1 cellular context compared by ENCODE assay signal in genomic region chr4:155953151-155954117, GRCh38.
TF ChIP-seq lines count a peak whose summit lies in the region.

A gene with protein sequence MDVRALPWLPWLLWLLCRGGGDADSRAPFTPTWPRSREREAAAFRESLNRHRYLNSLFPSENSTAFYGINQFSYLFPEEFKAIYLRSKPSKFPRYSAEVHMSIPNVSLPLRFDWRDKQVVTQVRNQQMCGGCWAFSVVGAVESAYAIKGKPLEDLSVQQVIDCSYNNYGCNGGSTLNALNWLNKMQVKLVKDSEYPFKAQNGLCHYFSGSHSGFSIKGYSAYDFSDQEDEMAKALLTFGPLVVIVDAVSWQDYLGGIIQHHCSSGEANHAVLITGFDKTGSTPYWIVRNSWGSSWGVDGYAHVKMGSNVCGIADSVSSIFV (minus strand): TSS chr4:155953866. CDS start chr4:155953847, 19 bp downstream.

TF ChIP-seq in GM12878, 131 proteins besides CTCF, POLR2A, EP300 and RAD21 (continued from another document and continues in another):
- TF ChIP-seq PRDM15 (CRISPR knock-in tag; IDR thresholded peaks at IDR 0.05) (no peak), SMC3 (IDR thresholded peaks at IDR 0.05; ENCODE audit: borderline replicate concordance, low read length) (peak; percentile 64), KLF5 (IDR thresholded peaks at IDR 0.05; ENCODE audit: partially characterized antibody) (peak; percentile 46), ZNF217 (IDR thresholded peaks at IDR 0.05) (peak; percentile 80; the same call in 1 of the 2 replicates), MLLT1 (IDR thresholded peaks at IDR 0.05) (no peak; the same call in 1 of the 2 replicates), FOXK2 (IDR thresholded peaks at IDR 0.05) (no peak), YBX1 (IDR thresholded peaks at IDR 0.05) (no peak), MYB (IDR thresholded peaks at IDR 0.05; ENCODE audit: borderline replicate concordance, low read depth, low read length) (no peak), BACH1 (IDR thresholded peaks at IDR 0.05; ENCODE audit: borderline replicate concordance) (peak; percentile 89), NKRF (conservative IDR thresholded peaks at IDR 0.05) (peak; percentile 71), POU2F2 (IDR thresholded peaks at IDR 0.05; ENCODE audit: borderline replicate concordance, low read depth, low read length) (peak; percentile 11; the same call in 1 of the 3 replicates), ZNF207 (IDR thresholded peaks at IDR 0.05; ENCODE audit: borderline replicate concordance) (no peak; the same call in none of the 2 replicates), BHLHE40 (IDR thresholded peaks at IDR 0.05; ENCODE audit: borderline replicate concordance in 1 of 2, low read depth in 2 of 2, low read length in 1 of 2) (peak in 1 of 2 experiments; percentile 70; a peak in 2 of 4 replicates), SMAD1 (IDR thresholded peaks at IDR 0.05; ENCODE audit: low read depth, partially characterized antibody) (no peak), MEF2B (IDR thresholded peaks at IDR 0.05; ENCODE audit: partially characterized antibody, poor library complexity, severe bottlenecking) (no peak), YY1 (IDR thresholded peaks at IDR 0.05; ENCODE audit: low read depth, low read length) (peak; percentile 80), BRCA1 (IDR thresholded peaks at IDR 0.05; ENCODE audit: low read depth, low read length) (no peak), EZH2 (IDR thresholded peaks at IDR 0.05; ENCODE audit: borderline replicate concordance, control insufficient read depth, low read depth, low read length) (no peak), RCOR1 (conservative IDR thresholded peaks at IDR 0.05; ENCODE audit: low read depth, low read length) (0 out of 2 replicates have a peak, but pooled peaks have one; percentile 32), TCF3 (IDR thresholded peaks at IDR 0.05; ENCODE audit: borderline replicate concordance, insufficient read depth, low read depth, low read length) (0 out of 2 replicates have a peak, but pooled peaks have one; percentile 48)
- TF ChIP-seq, protein P1, sequence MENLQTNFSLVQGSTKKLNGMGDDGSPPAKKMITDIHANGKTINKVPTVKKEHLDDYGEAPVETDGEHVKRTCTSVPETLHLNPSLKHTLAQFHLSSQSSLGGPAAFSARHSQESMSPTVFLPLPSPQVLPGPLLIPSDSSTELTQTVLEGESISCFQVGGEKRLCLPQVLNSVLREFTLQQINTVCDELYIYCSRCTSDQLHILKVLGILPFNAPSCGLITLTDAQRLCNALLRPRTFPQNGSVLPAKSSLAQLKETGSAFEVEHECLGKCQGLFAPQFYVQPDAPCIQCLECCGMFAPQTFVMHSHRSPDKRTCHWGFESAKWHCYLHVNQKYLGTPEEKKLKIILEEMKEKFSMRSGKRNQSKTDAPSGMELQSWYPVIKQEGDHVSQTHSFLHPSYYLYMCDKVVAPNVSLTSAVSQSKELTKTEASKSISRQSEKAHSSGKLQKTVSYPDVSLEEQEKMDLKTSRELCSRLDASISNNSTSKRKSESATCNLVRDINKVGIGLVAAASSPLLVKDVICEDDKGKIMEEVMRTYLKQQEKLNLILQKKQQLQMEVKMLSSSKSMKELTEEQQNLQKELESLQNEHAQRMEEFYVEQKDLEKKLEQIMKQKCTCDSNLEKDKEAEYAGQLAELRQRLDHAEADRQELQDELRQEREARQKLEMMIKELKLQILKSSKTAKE (IDR thresholded peaks at IDR 0.05; ENCODE audit: low read depth, poor library complexity, severe bottlenecking): peak; percentile 60
- TF ChIP-seq, protein P2, sequence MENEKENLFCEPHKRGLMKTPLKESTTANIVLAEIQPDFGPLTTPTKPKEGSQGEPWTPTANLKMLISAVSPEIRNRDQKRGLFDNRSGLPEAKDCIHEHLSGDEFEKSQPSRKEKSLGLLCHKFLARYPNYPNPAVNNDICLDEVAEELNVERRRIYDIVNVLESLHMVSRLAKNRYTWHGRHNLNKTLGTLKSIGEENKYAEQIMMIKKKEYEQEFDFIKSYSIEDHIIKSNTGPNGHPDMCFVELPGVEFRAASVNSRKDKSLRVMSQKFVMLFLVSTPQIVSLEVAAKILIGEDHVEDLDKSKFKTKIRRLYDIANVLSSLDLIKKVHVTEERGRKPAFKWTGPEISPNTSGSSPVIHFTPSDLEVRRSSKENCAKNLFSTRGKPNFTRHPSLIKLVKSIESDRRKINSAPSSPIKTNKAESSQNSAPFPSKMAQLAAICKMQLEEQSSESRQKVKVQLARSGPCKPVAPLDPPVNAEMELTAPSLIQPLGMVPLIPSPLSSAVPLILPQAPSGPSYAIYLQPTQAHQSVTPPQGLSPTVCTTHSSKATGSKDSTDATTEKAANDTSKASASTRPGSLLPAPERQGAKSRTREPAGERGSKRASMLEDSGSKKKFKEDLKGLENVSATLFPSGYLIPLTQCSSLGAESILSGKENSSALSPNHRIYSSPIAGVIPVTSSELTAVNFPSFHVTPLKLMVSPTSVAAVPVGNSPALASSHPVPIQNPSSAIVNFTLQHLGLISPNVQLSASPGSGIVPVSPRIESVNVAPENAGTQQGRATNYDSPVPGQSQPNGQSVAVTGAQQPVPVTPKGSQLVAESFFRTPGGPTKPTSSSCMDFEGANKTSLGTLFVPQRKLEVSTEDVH (IDR thresholded peaks at IDR 0.05; ENCODE audit: low read depth, partially characterized antibody): no peak
- TF ChIP-seq, protein P3, sequence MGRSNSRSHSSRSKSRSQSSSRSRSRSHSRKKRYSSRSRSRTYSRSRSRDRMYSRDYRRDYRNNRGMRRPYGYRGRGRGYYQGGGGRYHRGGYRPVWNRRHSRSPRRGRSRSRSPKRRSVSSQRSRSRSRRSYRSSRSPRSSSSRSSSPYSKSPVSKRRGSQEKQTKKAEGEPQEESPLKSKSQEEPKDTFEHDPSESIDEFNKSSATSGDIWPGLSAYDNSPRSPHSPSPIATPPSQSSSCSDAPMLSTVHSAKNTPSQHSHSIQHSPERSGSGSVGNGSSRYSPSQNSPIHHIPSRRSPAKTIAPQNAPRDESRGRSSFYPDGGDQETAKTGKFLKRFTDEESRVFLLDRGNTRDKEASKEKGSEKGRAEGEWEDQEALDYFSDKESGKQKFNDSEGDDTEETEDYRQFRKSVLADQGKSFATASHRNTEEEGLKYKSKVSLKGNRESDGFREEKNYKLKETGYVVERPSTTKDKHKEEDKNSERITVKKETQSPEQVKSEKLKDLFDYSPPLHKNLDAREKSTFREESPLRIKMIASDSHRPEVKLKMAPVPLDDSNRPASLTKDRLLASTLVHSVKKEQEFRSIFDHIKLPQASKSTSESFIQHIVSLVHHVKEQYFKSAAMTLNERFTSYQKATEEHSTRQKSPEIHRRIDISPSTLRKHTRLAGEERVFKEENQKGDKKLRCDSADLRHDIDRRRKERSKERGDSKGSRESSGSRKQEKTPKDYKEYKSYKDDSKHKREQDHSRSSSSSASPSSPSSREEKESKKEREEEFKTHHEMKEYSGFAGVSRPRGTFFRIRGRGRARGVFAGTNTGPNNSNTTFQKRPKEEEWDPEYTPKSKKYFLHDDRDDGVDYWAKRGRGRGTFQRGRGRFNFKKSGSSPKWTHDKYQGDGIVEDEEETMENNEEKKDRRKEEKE (IDR thresholded peaks at IDR 0.05): no peak
- TF ChIP-seq, protein P4, sequence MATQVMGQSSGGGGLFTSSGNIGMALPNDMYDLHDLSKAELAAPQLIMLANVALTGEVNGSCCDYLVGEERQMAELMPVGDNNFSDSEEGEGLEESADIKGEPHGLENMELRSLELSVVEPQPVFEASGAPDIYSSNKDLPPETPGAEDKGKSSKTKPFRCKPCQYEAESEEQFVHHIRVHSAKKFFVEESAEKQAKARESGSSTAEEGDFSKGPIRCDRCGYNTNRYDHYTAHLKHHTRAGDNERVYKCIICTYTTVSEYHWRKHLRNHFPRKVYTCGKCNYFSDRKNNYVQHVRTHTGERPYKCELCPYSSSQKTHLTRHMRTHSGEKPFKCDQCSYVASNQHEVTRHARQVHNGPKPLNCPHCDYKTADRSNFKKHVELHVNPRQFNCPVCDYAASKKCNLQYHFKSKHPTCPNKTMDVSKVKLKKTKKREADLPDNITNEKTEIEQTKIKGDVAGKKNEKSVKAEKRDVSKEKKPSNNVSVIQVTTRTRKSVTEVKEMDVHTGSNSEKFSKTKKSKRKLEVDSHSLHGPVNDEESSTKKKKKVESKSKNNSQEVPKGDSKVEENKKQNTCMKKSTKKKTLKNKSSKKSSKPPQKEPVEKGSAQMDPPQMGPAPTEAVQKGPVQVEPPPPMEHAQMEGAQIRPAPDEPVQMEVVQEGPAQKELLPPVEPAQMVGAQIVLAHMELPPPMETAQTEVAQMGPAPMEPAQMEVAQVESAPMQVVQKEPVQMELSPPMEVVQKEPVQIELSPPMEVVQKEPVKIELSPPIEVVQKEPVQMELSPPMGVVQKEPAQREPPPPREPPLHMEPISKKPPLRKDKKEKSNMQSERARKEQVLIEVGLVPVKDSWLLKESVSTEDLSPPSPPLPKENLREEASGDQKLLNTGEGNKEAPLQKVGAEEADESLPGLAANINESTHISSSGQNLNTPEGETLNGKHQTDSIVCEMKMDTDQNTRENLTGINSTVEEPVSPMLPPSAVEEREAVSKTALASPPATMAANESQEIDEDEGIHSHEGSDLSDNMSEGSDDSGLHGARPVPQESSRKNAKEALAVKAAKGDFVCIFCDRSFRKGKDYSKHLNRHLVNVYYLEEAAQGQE (IDR thresholded peaks at IDR 0.05; ENCODE audit: low read depth, low read length): no peak
- TF ChIP-seq, protein P5, sequence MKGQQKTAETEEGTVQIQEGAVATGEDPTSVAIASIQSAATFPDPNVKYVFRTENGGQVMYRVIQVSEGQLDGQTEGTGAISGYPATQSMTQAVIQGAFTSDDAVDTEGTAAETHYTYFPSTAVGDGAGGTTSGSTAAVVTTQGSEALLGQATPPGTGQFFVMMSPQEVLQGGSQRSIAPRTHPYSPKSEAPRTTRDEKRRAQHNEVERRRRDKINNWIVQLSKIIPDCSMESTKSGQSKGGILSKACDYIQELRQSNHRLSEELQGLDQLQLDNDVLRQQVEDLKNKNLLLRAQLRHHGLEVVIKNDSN (IDR thresholded peaks at IDR 0.05; ENCODE audit: borderline replicate concordance, extremely low read length, insufficient read depth, low read depth, low read length): no peak
- TF ChIP-seq, protein P6, sequence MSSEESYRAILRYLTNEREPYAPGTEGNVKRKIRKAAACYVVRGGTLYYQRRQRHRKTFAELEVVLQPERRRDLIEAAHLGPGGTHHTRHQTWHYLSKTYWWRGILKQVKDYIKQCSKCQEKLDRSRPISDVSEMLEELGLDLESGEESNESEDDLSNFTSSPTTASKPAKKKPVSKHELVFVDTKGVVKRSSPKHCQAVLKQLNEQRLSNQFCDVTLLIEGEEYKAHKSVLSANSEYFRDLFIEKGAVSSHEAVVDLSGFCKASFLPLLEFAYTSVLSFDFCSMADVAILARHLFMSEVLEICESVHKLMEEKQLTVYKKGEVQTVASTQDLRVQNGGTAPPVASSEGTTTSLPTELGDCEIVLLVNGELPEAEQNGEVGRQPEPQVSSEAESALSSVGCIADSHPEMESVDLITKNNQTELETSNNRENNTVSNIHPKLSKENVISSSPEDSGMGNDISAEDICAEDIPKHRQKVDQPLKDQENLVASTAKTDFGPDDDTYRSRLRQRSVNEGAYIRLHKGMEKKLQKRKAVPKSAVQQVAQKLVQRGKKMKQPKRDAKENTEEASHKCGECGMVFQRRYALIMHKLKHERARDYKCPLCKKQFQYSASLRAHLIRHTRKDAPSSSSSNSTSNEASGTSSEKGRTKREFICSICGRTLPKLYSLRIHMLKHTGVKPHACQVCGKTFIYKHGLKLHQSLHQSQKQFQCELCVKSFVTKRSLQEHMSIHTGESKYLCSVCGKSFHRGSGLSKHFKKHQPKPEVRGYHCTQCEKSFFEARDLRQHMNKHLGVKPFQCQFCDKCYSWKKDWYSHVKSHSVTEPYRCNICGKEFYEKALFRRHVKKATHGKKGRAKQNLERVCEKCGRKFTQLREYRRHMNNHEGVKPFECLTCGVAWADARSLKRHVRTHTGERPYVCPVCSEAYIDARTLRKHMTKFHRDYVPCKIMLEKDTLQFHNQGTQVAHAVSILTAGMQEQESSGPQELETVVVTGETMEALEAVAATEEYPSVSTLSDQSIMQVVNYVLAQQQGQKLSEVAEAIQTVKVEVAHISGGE (CRISPR knock-in tag; IDR thresholded peaks at IDR 0.05): peak; percentile 67
